ENCODE assay signal across 11 cellular contexts in the genomic region with DNA sequence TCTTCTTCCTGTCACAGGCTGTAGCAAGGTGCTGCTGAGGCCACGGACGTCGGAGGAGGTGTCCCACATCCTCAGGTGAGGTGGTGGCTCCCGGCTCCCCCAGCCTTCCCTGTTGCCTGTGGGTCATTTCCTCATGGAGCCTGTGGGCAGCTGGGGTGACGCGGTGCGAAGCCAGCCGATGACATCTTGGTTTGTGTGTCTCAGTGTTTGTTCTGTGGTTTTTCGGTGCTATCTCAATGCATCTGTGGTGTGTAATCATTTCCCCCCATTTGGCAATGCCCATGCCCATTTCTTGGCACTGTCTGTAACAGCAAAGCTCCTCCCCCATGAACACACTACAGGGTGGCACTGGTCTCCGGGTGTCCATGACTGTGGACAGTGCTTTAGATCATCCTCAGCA. TPM values are rescaled to one million over a fixed set of nuclear protein-coding genes. Genes with fewer than 3 reads are reported as not detected.
DNase-seq lines count a peak whose midpoint lies in the region; ATAC-seq, FAIRE-seq and TF ChIP-seq lines count a peak whose summit lies in the region.
"Had no signal": no experiment of that assay in that cellular context is flagged by ENCODE, and none has a peak within 500 bp of the region (broad histone marks: within the 10 kb centered on the region; RNA-seq: fewer than 3 reads in every experiment).

No MANE protein-coding gene starts in this region.

- H3K79me2 ChIP-seq in trophoblast cell (ENCODE audit: control insufficient read depth, insufficient read depth, low read length, poor library complexity) = no peaks in the 10 kb centered on the region

- no peaks in the 10 kb centered on the region for H3K27me3 ChIP-seq in trophoblast cell (ENCODE audit: insufficient read depth, low read length)

- DNase-seq in HS-5 (ENCODE audit: low read depth) (peak; percentile 13), RCC 7860 (ENCODE audit: low spot score) (peak; percentile 92), trophoblast cell (no peak), iPS-NIHi11 (ENCODE audit: low spot score) (no peak), glutamatergic neuron (no peak)
- DNase-seq in activated naive CD4-positive, alpha-beta T cell treated with anti-CD3 and anti-CD28 coated beads, Interleukin-2, amount 10 ng/mL, durations not matched to agents 7 days and 5 days = no peak
- DNase-seq: NCI-H1694 had no signal

- no peak overlapping the region for H2BK12ac ChIP-seq in trophoblast cell (ENCODE audit: low read length)

- H3K4me2 ChIP-seq in trophoblast cell (ENCODE audit: low read length) = no peak overlapping the region

- no peak overlapping the region for H3K14ac ChIP-seq in trophoblast cell (ENCODE audit: low read length)

- peaks cover 19% of the 10 kb centered on the region for H3K36me3 Mint-ChIP-seq in activated naive CD4-positive, alpha-beta T cell treated with anti-CD3 and anti-CD28 coated beads, Interleukin-2, amount 10 ng/mL, durations not matched to agents 7 days and 5 days
- peaks cover 7% of the 10 kb centered on the region for H3K36me3 Mint-ChIP-seq in glutamatergic neuron (ENCODE audit: unreplicated experiment)

- H2AFZ ChIP-seq in trophoblast cell (ENCODE audit: insufficient read depth, low read length, poor library complexity) = no peak overlapping the region
- H2AFZ ChIP-seq: parathyroid adenoma had no signal

- no CpG with 5 or more reads among the region's 10 CpGs for WGBS in trophoblast cell (ENCODE audit: extremely low coverage, insufficient coverage, insufficient read length)

- no peak overlapping the region for H3K18ac ChIP-seq in trophoblast cell (ENCODE audit: low read length)

- CTCF ChIA-PET in activated naive CD4-positive, alpha-beta T cell treated with anti-CD3 and anti-CD28 coated beads, Interleukin-2, amount 10 ng/mL, durations not matched to agents 7 days and 5 days (lab: Charles Lee) = interaction anchor here (0.6 kb wide), 1 partner anchor 83 kb away, joined by 3 read pairs; no protein-coding TSS in a partner anchor

- FAIRE-seq in RCC 7860 (lab: Jason Lieb, UNC) = peak; percentile 88
- FAIRE-seq: islet of Langerhans had no signal

- peaks cover 23% of the 10 kb centered on the region in 2 experiments for H3K36me3 ChIP-seq in trophoblast cell (ENCODE audit: control insufficient read depth in 1 of 2, insufficient read depth in 2 of 2, low read length in 2 of 2)

- no peak for ATAC-seq in HG03378 (IDR thresholded peaks at IDR 0.05; ENCODE audit: unreplicated experiment)

- H3K4ac ChIP-seq in trophoblast cell (ENCODE audit: low read depth, low read length) = no peak overlapping the region

- no peak overlapping the region for H4K8ac ChIP-seq in trophoblast cell (ENCODE audit: low read depth, low read length)

- no peak overlapping the region for H2BK5ac ChIP-seq in trophoblast cell (ENCODE audit: low read depth, low read length, poor library complexity)

- H2BK120ac ChIP-seq in trophoblast cell (ENCODE audit: insufficient read depth, low read length, poor library complexity) = no peak overlapping the region

- no peak overlapping the region for H3K4me3 ChIP-seq in trophoblast cell (ENCODE audit: low read depth, low read length)

- H2AK5ac ChIP-seq in trophoblast cell (ENCODE audit: low read length) = no peak overlapping the region

- H3K4me1 Mint-ChIP-seq in activated naive CD4-positive, alpha-beta T cell treated with anti-CD3 and anti-CD28 coated beads, Interleukin-2, amount 10 ng/mL, durations not matched to agents 7 days and 5 days = peaks cover 42% of the 10 kb centered on the region
- H3K4me1 Mint-ChIP-seq in glutamatergic neuron (ENCODE audit: low read depth, unreplicated experiment) = no peaks in the 10 kb centered on the region

- no peak overlapping the region for H4K12ac ChIP-seq in trophoblast cell (ENCODE audit: low read depth, low read length)

- H3K27me3 Mint-ChIP-seq in activated naive CD4-positive, alpha-beta T cell treated with anti-CD3 and anti-CD28 coated beads, Interleukin-2, amount 10 ng/mL, durations not matched to agents 7 days and 5 days = no peaks in the 10 kb centered on the region
- H3K27me3 Mint-ChIP-seq in glutamatergic neuron (ENCODE audit: unreplicated experiment) = peaks cover 1% of the 10 kb centered on the region

- no peak overlapping the region for H3K27ac Mint-ChIP-seq in activated naive CD4-positive, alpha-beta T cell treated with anti-CD3 and anti-CD28 coated beads, Interleukin-2, amount 10 ng/mL, durations not matched to agents 7 days and 5 days
- no peak overlapping the region for H3K27ac Mint-ChIP-seq in glutamatergic neuron (ENCODE audit: unreplicated experiment)

- peak overlapping the region; percentile 42 for H3K23ac ChIP-seq in trophoblast cell (ENCODE audit: low read length)

- H3K9me3 ChIP-seq in trophoblast cell (ENCODE audit: insufficient read depth, low read depth, low read length) = peaks cover 6% of the 10 kb centered on the region

- H4K91ac ChIP-seq in trophoblast cell (ENCODE audit: low read depth, low read length) = no peak overlapping the region

- no peak overlapping the region for H3K9ac ChIP-seq in trophoblast cell (ENCODE audit: low read length)
- H3K9ac ChIP-seq: parathyroid adenoma had no signal

- no peaks in the 10 kb centered on the region for H3K4me1 ChIP-seq in trophoblast cell (ENCODE audit: control insufficient read depth in 1 of 2, insufficient read depth in 2 of 2, low read length in 2 of 2)
- H3K4me1 ChIP-seq: parathyroid adenoma had no signal

- TF ChIP-seq CTCF in glutamatergic neuron (IDR thresholded peaks at IDR 0.05; ENCODE audit: partially characterized antibody, unreplicated experiment) = no peak

- no peak overlapping the region for H3K27ac ChIP-seq in trophoblast cell (ENCODE audit: low read depth, low read length)
- H3K27ac ChIP-seq: parathyroid adenoma had no signal

- H3K9me3 Mint-ChIP-seq in activated naive CD4-positive, alpha-beta T cell treated with anti-CD3 and anti-CD28 coated beads, Interleukin-2, amount 10 ng/mL, durations not matched to agents 7 days and 5 days = no peaks in the 10 kb centered on the region
- H3K9me3 Mint-ChIP-seq in glutamatergic neuron (ENCODE audit: unreplicated experiment) = peaks cover 8% of the 10 kb centered on the region

- H3K79me1 ChIP-seq in trophoblast cell (ENCODE audit: low read length) = no peaks in the 10 kb centered on the region

- H3K4me3 Mint-ChIP-seq in activated naive CD4-positive, alpha-beta T cell treated with anti-CD3 and anti-CD28 coated beads, Interleukin-2, amount 10 ng/mL, durations not matched to agents 7 days and 5 days = peak overlapping the region; percentile 45
- H3K4me3 Mint-ChIP-seq in glutamatergic neuron (ENCODE audit: unreplicated experiment) = no peak overlapping the region

RNA-seq across cellular contexts. Expression of gene D2HGDH, which starts 6.6 kb away (rescaled TPM):
- 4.0 and 4.2 TPM in 2 replicates for polyA plus RNA-seq in trophoblast cell (2013)
- 12.5 TPM for total RNA-seq in glutamatergic neuron (ENCODE audit: unreplicated experiment)

RNA-seq across cellular contexts. Expression of gene GAL3ST2, which starts 35.6 kb away (rescaled TPM):
- polyA plus RNA-seq in trophoblast cell (2013) = 0.19 and 0.24 TPM in 2 replicates
- total RNA-seq in glutamatergic neuron (ENCODE audit: unreplicated experiment) = 0.42 TPM
- total RNA-seq: SK-MEL-5 had no signal

RNA-seq across cellular contexts. Expression of gene ING5, which starts 39.2 kb away (rescaled TPM):
- polyA plus RNA-seq in trophoblast cell (2013) = 12.8 and 13.8 TPM in 2 replicates
- 38.3 TPM for total RNA-seq in glutamatergic neuron (ENCODE audit: unreplicated experiment)

RNA-seq across cellular contexts. Expression of gene DTYMK, which starts 54.4 kb away (rescaled TPM):
- polyA plus RNA-seq in trophoblast cell (2013) = 37.3 and 38.1 TPM in 2 replicates
- total RNA-seq in glutamatergic neuron (ENCODE audit: unreplicated experiment) = 32.8 TPM

Comparison
In these comparisons a context has a peak if more than half of its experiments do, and no peak if none do; other contexts are left out.
1. DNase-seq: peak in HS-5 (single experiment) and RCC 7860 (single experiment); none in activated naive CD4-positive, alpha-beta T cell treated with anti-CD3 and anti-CD28 coated beads, Interleukin-2, amount 10 ng/mL, durations not matched to agents 7 days and 5 days (single experiment), trophoblast cell (0 of 2), iPS-NIHi11 (single experiment) and glutamatergic neuron (single experiment).